Comparison of ENCODE assay signal across 9 cellular contexts in the genomic region with DNA sequence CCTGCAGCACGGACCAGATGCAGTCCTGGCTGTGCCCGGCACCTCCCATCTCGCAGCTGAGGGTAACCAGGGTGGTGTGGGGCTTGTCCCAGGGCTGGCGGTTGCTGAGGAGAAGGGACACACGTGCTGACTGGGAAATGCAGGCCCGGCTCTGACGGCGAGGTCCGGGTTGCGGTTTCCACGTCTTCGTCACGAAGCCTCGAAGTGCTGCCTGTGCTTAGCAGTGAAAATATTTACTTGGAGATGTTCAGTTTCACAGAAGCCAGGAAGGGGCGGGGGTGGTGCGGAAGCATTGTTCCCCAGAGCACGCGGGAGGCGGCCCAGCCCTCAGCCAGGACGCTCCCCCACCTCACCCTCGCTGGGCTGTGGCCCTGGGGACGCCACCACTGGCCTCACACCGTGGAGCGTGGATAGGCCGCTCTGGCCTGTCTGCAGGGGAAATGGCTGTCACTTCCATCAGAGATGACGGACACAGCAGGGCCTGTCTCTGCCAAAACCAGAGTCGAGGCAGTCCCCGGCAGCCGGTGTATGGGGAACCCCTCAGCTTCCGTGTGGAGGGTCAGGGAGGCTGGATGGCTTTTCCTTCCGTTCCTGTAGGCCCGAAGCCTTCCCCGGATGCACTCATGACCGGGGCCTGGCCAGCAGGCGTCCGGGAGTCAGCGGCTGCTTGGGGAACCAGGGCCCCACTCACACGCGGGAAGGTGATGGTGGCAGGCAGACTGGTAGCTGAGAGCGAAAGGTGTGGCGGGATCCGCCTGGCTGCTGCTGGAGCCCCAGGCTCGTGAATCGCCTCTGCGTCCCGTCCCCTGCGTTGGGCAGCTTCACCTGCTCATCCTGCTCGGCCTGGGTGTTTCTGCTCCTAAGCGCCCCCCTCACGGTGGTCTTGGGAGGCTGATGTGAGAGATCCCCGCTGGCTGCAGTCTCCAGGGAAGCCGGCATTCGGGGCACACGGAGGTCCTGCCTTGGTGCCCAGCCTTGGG. TPM values are rescaled to one million over a fixed set of nuclear protein-coding genes. Genes with fewer than 3 reads are reported as not detected.
DNase-seq lines count a peak whose midpoint lies in the region; ATAC-seq and TF ChIP-seq lines count a peak whose summit lies in the region.
"Had no signal": no experiment of that assay in that cellular context is flagged by ENCODE, and none has a peak within 500 bp of the region (broad histone marks: within the 10 kb centered on the region; RNA-seq: fewer than 3 reads in every experiment).

No MANE protein-coding gene starts in this region.

- 68 to 77% (median 69%) methylated on average over 54 of the region's 54 CpGs for WGBS in ovary, 3 donors

- TF ChIP-seq EP300 in ovary (IDR thresholded peaks at IDR 0.05), result peak; percentile 82

- H3K9me3 ChIP-seq in ovary (no peaks in the 10 kb centered on the region), tibial artery (no peaks in the 10 kb centered on the region)

- H3K4me3 ChIP-seq in dorsolateral prefrontal cortex, result no peak overlapping the region
- H3K4me3 ChIP-seq in ovary, result no peak overlapping the region
- H3K4me3 ChIP-seq in tibial artery, result no peak overlapping the region

- intact Hi-C loops in dorsolateral prefrontal cortex (cut with DNase I), result loop anchor here in 1 of 2 donors (10.0 kb wide), 1 partner anchor 522 kb away; no protein-coding TSS in a partner anchor
- intact Hi-C loops in ovary (cut with DNase I), result loop anchor here in 1 of 4 donors (5.0 kb wide), 1 partner anchor 55 kb away; no protein-coding TSS in a partner anchor
- intact Hi-C loops in tibial artery (cut with DNase I; ENCODE audit: low total_unique reads), result loop anchor here (5.0 kb wide), 1 partner anchor 120 kb away; no protein-coding TSS in a partner anchor

- TF ChIP-seq POLR2A in ovary (IDR thresholded peaks at IDR 0.05), result peak; percentile 7

- H3K36me3 ChIP-seq in ovary (no peaks in the 10 kb centered on the region), tibial artery (no peaks in the 10 kb centered on the region)

- DNase-seq in activated CD4-positive, alpha-beta T cell treated with anti-CD3 and anti-CD28 coated beads, Interleukin-2, amount 50 U/mL, for 1 hour, result peak; percentile 74
- DNase-seq in dorsolateral prefrontal cortex, result peak in 4 of 10 donors; percentile 29 to 44 (median 37)
- peak; percentile 65 to 85 (median 78) for DNase-seq in ovary
- peak; percentile 67 to 77 for DNase-seq in tibial artery
- DNase-seq in inferior parietal cortex (ENCODE audit: extremely low spot score), result no peak
- DNase-seq in amygdala (lab: John Stamatoyannopoulos, UW), result no peak
- no peak for DNase-seq in NCI-H2171 (lab: John Stamatoyannopoulos, UW)
- DNase-seq: NCI-H187 treated with DMSO at 0.1 percent for 48 hours had no signal

- ATAC-seq in HG03095 (IDR thresholded peaks at IDR 0.05; ENCODE audit: unreplicated experiment), result no peak

- peak overlapping the region in 45 of 59 donors; percentile 3 to 85 (median 65) for H3K27ac ChIP-seq in dorsolateral prefrontal cortex
- H3K27ac ChIP-seq in ovary, result peak overlapping the region; percentile 70 to 71
- peak overlapping the region; percentile 94 to 98 for H3K27ac ChIP-seq in tibial artery

- TF ChIP-seq CTCF in dorsolateral prefrontal cortex (IDR thresholded peaks at IDR 0.05 in 54 of 56, conservative IDR thresholded peaks at IDR 0.05 in 2 of 56; ENCODE audit: low read depth in 1 of 56, partially characterized antibody in 56 of 56) (no peak), ovary (IDR thresholded peaks at IDR 0.05) (no peak), tibial artery (IDR thresholded peaks at IDR 0.05) (no peak)

- H3K4me1 ChIP-seq in ovary (ENCODE audit: insufficient read depth) (peaks cover 16% of the 10 kb centered on the region), tibial artery (peaks cover 0 to 51% (median 36%) of the 10 kb centered on the region in 4 donors)

- H3K27me3 ChIP-seq in dorsolateral prefrontal cortex (no peaks in the 10 kb centered on the region), ovary (no peaks in the 10 kb centered on the region), tibial artery (no peaks in the 10 kb centered on the region)

RNA-seq across cellular contexts. Expression of gene POFUT2, which starts 14.7 kb away (rescaled TPM):
- total RNA-seq in dorsolateral prefrontal cortex (10 to 100 TPM; 13.5 to 37.4 (median 20.5) TPM), ovary (10 to 100 TPM; 26.2 to 48.2 (median 40.1) TPM)
- 10 to 100 TPM; 25.7 to 52.9 TPM for polyA plus RNA-seq in ovary

Comparison
In these comparisons a context has a peak if more than half of its experiments do, and no peak if none do; other contexts are left out.
1. DNase-seq: peak in activated CD4-positive, alpha-beta T cell treated with anti-CD3 and anti-CD28 coated beads, Interleukin-2, amount 50 U/mL, for 1 hour (single experiment), ovary (5 of 5) and tibial artery (2 of 2); none in inferior parietal cortex (single experiment), amygdala (0 of 56) and NCI-H2171 (single experiment).
2. Peak in every context shown above with its lines, with median percentiles within 50 percentile points of each other: H3K27ac ChIP-seq.